23 cellular contexts compared by ENCODE assay signal in the genomic region with DNA sequence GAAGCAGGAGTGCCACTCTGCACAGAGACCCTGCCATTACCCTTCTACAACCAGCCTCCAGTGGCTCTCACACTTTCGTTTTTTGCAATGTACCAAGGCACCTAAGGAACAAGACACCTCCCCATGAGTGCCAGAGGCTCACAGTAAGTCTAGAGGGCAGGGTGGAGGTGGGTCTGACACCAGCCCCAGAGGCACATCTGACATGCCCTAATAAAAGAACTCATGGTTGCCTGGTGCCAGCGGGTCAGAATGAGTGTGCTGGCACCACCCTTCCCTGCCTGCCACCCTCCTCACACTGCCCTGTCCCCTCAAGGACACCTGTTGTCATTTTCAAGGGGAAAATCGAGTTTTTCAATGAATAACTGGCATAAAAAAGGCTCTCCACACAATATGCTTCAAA.
"Had no signal": no experiment of that assay in that cellular context is flagged by ENCODE, and none has a peak within 500 bp of the region (broad histone marks: within the 10 kb centered on the region; RNA-seq: fewer than 3 reads in every experiment).

No MANE protein-coding gene starts in this region.

- H3K27ac Mint-ChIP-seq: activated CD4-positive, alpha-beta T cell treated with anti-CD3 and anti-CD28 coated beads, Interleukin-2, amount 10 ng/mL, durations not matched to agents 24 days and 14 days; T-cell; type B pancreatic cell had no signal

- H3K36me3 ChIP-seq: adrenal gland, pancreas had no signal

- H3K9me3 Mint-ChIP-seq: activated naive CD4-positive, alpha-beta T cell treated with anti-CD3 and anti-CD28 coated beads, Interleukin-2, amount 50 U/mL, for 72 hours; T-cell; type B pancreatic cell; WTC11 had no signal

- H3K27ac ChIP-seq: epithelial cell of prostate, pancreas had no signal

- DNase-seq: activated CD4-positive, alpha-beta T cell treated with anti-CD3 and anti-CD28 coated beads, Interleukin-2, amount 10 ng/mL, durations not matched to agents 24 days and 14 days; activated CD8-positive, alpha-beta T cell treated with anti-CD3 and anti-CD28 coated beads for 36 hours; activated effector memory CD4-positive, alpha-beta T cell treated with Interleukin-2 at 50 U/mL for 16 hours; activated T-cell treated with anti-CD3 and anti-CD28 coated beads, Interleukin-2, amount 50 U/mL, for 48 hours; dorsolateral prefrontal cortex; foreskin fibroblast; kidney; mammary epithelial cell; naive thymus-derived CD4-positive, alpha-beta T cell; pancreas; SK-N-SH; stimulated activated CD4-positive, alpha-beta T cell treated with anti-CD3 and anti-CD28 coated beads, Interleukin-1b, Interleukin-23, amount 100 ng/mL, for 48 hours; stimulated activated CD8-positive, alpha-beta memory T cell treated with anti-CD3 and anti-CD28 coated beads, Interleukin-4, amount 100 ng/mL, for 48 hours; stimulated activated naive CD8-positive, alpha-beta T cell treated with anti-CD3 and anti-CD28 coated beads, Interleukin-15, Interleukin-2, amounts not matched to agents 100 U/mL and 50 U/mL, for 24 hours; substantia nigra; T-cell had no signal

- H3K27me3 Mint-ChIP-seq: activated CD4-positive, alpha-beta T cell treated with anti-CD3 and anti-CD28 coated beads, Interleukin-2, amount 10 ng/mL, durations not matched to agents 24 days and 14 days; activated CD8-positive, alpha-beta T cell treated with anti-CD3 and anti-CD28 coated beads for 36 hours; naive thymus-derived CD4-positive, alpha-beta T cell; T-cell; type B pancreatic cell had no signal

- H3K4me3 Mint-ChIP-seq: activated CD4-positive, alpha-beta T cell treated with anti-CD3 and anti-CD28 coated beads, Interleukin-2, amount 10 ng/mL, durations not matched to agents 24 days and 14 days; activated CD8-positive, alpha-beta T cell treated with anti-CD3 and anti-CD28 coated beads for 36 hours; naive thymus-derived CD4-positive, alpha-beta T cell; T-cell; type B pancreatic cell; WTC11 had no signal

- H3K4me2 ChIP-seq: SK-N-SH had no signal

- H3K9me3 ChIP-seq: adrenal gland, pancreas, SK-N-SH had no signal

- H3K27me3 ChIP-seq: adrenal gland, dorsolateral prefrontal cortex, pancreas had no signal

- H3K4me3 ChIP-seq: adrenal gland, dorsolateral prefrontal cortex, pancreas had no signal

- ATAC-seq: activated CD8-positive, alpha-beta T cell treated with anti-CD3 and anti-CD28 coated beads for 36 hours; activated naive CD4-positive, alpha-beta T cell treated with anti-CD3 and anti-CD28 coated beads, Interleukin-2, amount 50 U/mL, for 72 hours; left lobe of liver; naive thymus-derived CD4-positive, alpha-beta T cell; pancreas; sciatic nerve; stimulated activated naive CD8-positive, alpha-beta T cell treated with anti-CD3 and anti-CD28 coated beads, Interleukin-15, Interleukin-2, amounts not matched to agents 100 U/mL and 50 U/mL, for 24 hours; T-cell; WTC11 had no signal

- H3K4me1 ChIP-seq: pancreas had no signal

- H3K9ac ChIP-seq: SK-N-SH had no signal
